In genomic region chr7:129831424-129832058, GRCh38 we compare ENCODE assay signal across 8 cellular contexts.
DNase-seq lines count a peak whose midpoint lies in the region; ATAC-seq lines count a peak whose summit lies in the region.

No MANE protein-coding gene starts in this region.

- H3K27me3 ChIP-seq in skeletal muscle satellite cell (ENCODE audit: control insufficient read depth, insufficient read depth, low read length), result no peaks in the 10 kb centered on the region

- peaks cover 14% of the 10 kb centered on the region for H3K4me1 Mint-ChIP-seq in activated T-helper 1 cell treated with anti-CD3 and anti-CD28 coated beads, Interleukin-12 subunit alpha, Interleukin-12 subunit beta, Interleukin-2, Interleukin-4 antibody, amounts not matched to agents 30 ng/mL and 10 ng/mL and 1 ng/mL, durations not matched to agents 14 hours and 24 hours and 36 hours (ENCODE audit: low read depth)

- peak; percentile 93 for DNase-seq in H4 (ENCODE audit: low spot score)
- DNase-seq in T1000 (lab: John Stamatoyannopoulos, UW), result peak; percentile 56
- no peak for DNase-seq in left cardiac atrium
- DNase-seq in activated T-helper 1 cell treated with anti-CD3 and anti-CD28 coated beads, Interleukin-12 subunit alpha, Interleukin-12 subunit beta, Interleukin-2, Interleukin-4 antibody, amounts not matched to agents 30 ng/mL and 10 ng/mL and 1 ng/mL, durations not matched to agents 14 hours and 24 hours and 36 hours (ENCODE audit: low spot score), result no peak
- no peak for DNase-seq in foreskin melanocyte
- DNase-seq in SKM-1 treated with dmso at 0.1 percent for 144 hours (lab: John Stamatoyannopoulos, UW; ENCODE audit: unreplicated experiment), result no peak

- H3K9me3 ChIP-seq in skeletal muscle satellite cell (replicated peaks; ENCODE audit: low read length), result no peaks in the 10 kb centered on the region

- peaks cover 24% of the 10 kb centered on the region for H3K36me3 ChIP-seq in skeletal muscle satellite cell (ENCODE audit: insufficient read depth, low read length)

- H3K4me1 ChIP-seq in skeletal muscle satellite cell (ENCODE audit: control insufficient read depth, insufficient read depth, low read length), result peaks cover 31% of the 10 kb centered on the region

- H3K9me3 Mint-ChIP-seq in activated T-helper 1 cell treated with anti-CD3 and anti-CD28 coated beads, Interleukin-12 subunit alpha, Interleukin-12 subunit beta, Interleukin-2, Interleukin-4 antibody, amounts not matched to agents 30 ng/mL and 10 ng/mL and 1 ng/mL, durations not matched to agents 14 hours and 24 hours and 36 hours, result no peaks in the 10 kb centered on the region

- peaks cover 9% of the 10 kb centered on the region for H3K36me3 Mint-ChIP-seq in activated T-helper 1 cell treated with anti-CD3 and anti-CD28 coated beads, Interleukin-12 subunit alpha, Interleukin-12 subunit beta, Interleukin-2, Interleukin-4 antibody, amounts not matched to agents 30 ng/mL and 10 ng/mL and 1 ng/mL, durations not matched to agents 14 hours and 24 hours and 36 hours (ENCODE audit: low read depth)

- no peaks in the 10 kb centered on the region for H3K27me3 Mint-ChIP-seq in activated T-helper 1 cell treated with anti-CD3 and anti-CD28 coated beads, Interleukin-12 subunit alpha, Interleukin-12 subunit beta, Interleukin-2, Interleukin-4 antibody, amounts not matched to agents 30 ng/mL and 10 ng/mL and 1 ng/mL, durations not matched to agents 14 hours and 24 hours and 36 hours (ENCODE audit: insufficient read depth)

- H3K4me2 ChIP-seq in skeletal muscle satellite cell (ENCODE audit: low read length), result peak overlapping the region; percentile 68

- ATAC-seq in left cardiac atrium (peak; percentile 35 to 86), GM19328 (IDR thresholded peaks at IDR 0.05; ENCODE audit: unreplicated experiment) (no peak)

- intact Hi-C loops in left cardiac atrium (cut with DNase I), result loop anchor here in 1 of 2 donors (5.0 kb wide), 2 partner anchors 116 to 181 kb away; no protein-coding TSS in a partner anchor
- intact Hi-C loops in activated T-helper 1 cell treated with anti-CD3 and anti-CD28 coated beads, Interleukin-12 subunit alpha, Interleukin-12 subunit beta, Interleukin-2, Interleukin-4 antibody, amounts not matched to agents 30 ng/mL and 10 ng/mL and 1 ng/mL, durations not matched to agents 14 hours and 24 hours and 36 hours (cut with micrococcal nuclease), result no loop called here

- peak overlapping the region; percentile 61 for H3K9ac ChIP-seq in skeletal muscle satellite cell (ENCODE audit: low read depth, low read length)

- H3K27ac Mint-ChIP-seq in activated T-helper 1 cell treated with anti-CD3 and anti-CD28 coated beads, Interleukin-12 subunit alpha, Interleukin-12 subunit beta, Interleukin-2, Interleukin-4 antibody, amounts not matched to agents 30 ng/mL and 10 ng/mL and 1 ng/mL, durations not matched to agents 14 hours and 24 hours and 36 hours, result no peak overlapping the region

- no peak overlapping the region for H3K4me3 ChIP-seq in skeletal muscle satellite cell (ENCODE audit: low read length)

- no peak overlapping the region for H3K4me3 Mint-ChIP-seq in activated T-helper 1 cell treated with anti-CD3 and anti-CD28 coated beads, Interleukin-12 subunit alpha, Interleukin-12 subunit beta, Interleukin-2, Interleukin-4 antibody, amounts not matched to agents 30 ng/mL and 10 ng/mL and 1 ng/mL, durations not matched to agents 14 hours and 24 hours and 36 hours

Comparison
In these comparisons a context has a peak if more than half of its experiments do, and no peak if none do; other contexts are left out.
1. DNase-seq: peak in H4 (single experiment) and T1000 (single experiment); none in left cardiac atrium (single experiment), activated T-helper 1 cell treated with anti-CD3 and anti-CD28 coated beads, Interleukin-12 subunit alpha, Interleukin-12 subunit beta, Interleukin-2, Interleukin-4 antibody, amounts not matched to agents 30 ng/mL and 10 ng/mL and 1 ng/mL, durations not matched to agents 14 hours and 24 hours and 36 hours (single experiment), foreskin melanocyte (single experiment) and SKM-1 treated with dmso at 0.1 percent for 144 hours (single experiment).